In the genomic region with DNA sequence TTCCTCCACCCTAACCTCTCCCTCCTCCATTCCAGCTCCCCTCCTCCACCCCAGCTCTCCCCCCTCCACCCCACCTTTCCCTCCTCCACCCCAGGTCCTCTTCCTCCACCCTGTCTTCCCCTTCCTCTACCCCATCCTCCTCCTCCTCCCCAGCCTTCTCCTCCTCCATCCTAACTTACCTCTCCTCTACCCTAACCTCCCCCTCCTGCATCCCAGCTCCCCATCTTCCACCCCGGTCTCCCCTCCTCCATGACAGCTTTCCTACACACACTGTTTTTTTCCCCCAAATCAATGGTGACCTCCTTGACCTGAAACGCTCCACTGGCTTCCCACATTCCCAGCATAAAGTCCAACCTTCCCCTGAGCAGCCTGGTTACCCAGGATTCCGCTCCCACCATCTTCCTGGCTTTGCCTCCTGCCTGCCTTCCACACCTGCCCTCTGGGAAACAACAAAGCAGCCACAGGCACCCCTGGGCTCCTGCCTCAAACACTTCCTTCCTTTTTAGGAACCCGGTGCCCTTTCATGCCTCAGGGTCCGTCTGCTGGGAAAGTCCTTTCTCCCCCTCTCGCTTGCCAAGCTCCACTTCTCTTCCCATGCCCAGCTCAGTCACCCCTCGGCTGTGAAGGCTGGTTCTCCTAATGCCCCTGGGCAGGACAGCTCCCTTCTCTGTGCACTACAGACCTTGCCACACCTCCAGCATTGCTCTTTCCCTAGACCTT, we compare ENCODE assay signal across 21 cellular contexts. TPM values are rescaled to one million over a fixed set of nuclear protein-coding genes. Genes with fewer than 3 reads are reported as not detected.
DNase-seq lines count a peak whose midpoint lies in the region; ATAC-seq and TF ChIP-seq lines count a peak whose summit lies in the region.
"Had no signal": no experiment of that assay in that cellular context is flagged by ENCODE, and none has a peak within 500 bp of the region (broad histone marks: within the 10 kb centered on the region; RNA-seq: fewer than 3 reads in every experiment).

No MANE protein-coding gene starts in this region.

- H2BK120ac ChIP-seq in H9 (ENCODE audit: low read depth, low read length, poor library complexity, severe bottlenecking) = no peak overlapping the region
- H2BK120ac ChIP-seq in neuronal stem cell (ENCODE audit: low read depth, low read length) = no peak overlapping the region

- H3K14ac ChIP-seq in H9 (ENCODE audit: insufficient read depth, low read length) (peak overlapping the region; percentile 12; the same call in 1 of the 2 replicates), neuronal stem cell (ENCODE audit: low read length) (no peak overlapping the region)

- H3K79me1 ChIP-seq in H9 (ENCODE audit: insufficient read depth, low read depth, low read length, poor library complexity, severe bottlenecking) (no peaks in the 10 kb centered on the region), neuronal stem cell (ENCODE audit: low read depth, low read length) (no peaks in the 10 kb centered on the region)

- no peak overlapping the region for H3K18ac ChIP-seq in H9 (ENCODE audit: insufficient read length, low read depth, low read length)
- H3K18ac ChIP-seq in neuronal stem cell (ENCODE audit: low read length) = peak overlapping the region; percentile 33

- no peak overlapping the region for H2BK15ac ChIP-seq in H9 (ENCODE audit: low read depth, low read length)
- peak overlapping the region; percentile 88 for H2BK15ac ChIP-seq in neuronal stem cell (ENCODE audit: low read length)

- H4K5ac ChIP-seq in H9 (ENCODE audit: insufficient read length, low read depth, low read length) = peak overlapping the region; percentile 69

- no peaks in the 10 kb centered on the region for H3K9me3 ChIP-seq in H9 (ENCODE audit: control insufficient read depth, low read depth, low read length)
- no peaks in the 10 kb centered on the region for H3K9me3 ChIP-seq in neuronal stem cell (replicated peaks in 1 of 2; ENCODE audit: control insufficient read depth in 2 of 2, insufficient read depth in 1 of 2, low read depth in 1 of 2, low read length in 2 of 2)
- H3K9me3 ChIP-seq: mucosa of descending colon, pancreas, transverse colon had no signal

- H3K27me3 Mint-ChIP-seq in T-helper 1 cell treated with Interleukin-12 subunit alpha and Interleukin-12 subunit beta and Interleukin-4 antibody, amounts not matched to agents 30 μg/mL and 1 μg/mL, for 36 hours (ENCODE audit: low read depth) = peaks cover 29% of the 10 kb centered on the region
- H3K27me3 Mint-ChIP-seq in H9 (ENCODE audit: low read depth) = peaks cover 39% of the 10 kb centered on the region
- H3K27me3 Mint-ChIP-seq in activated T-helper 2 cell treated with anti-CD3 and anti-CD28 coated beads, Interferon-gamma antibody, Interleukin-2, Interleukin-4, amounts not matched to agents 10 μg/mL and 5 μg/mL and 100 μg/mL, durations not matched to agents 14 hours and 24 hours and 36 hours (ENCODE audit: low read depth) = no peaks in the 10 kb centered on the region

- no peak overlapping the region for H3K9ac ChIP-seq in H9 (ENCODE audit: extremely low read depth, insufficient read length, low read length)
- H3K9ac ChIP-seq in neuronal stem cell (ENCODE audit: low read depth, low read length, poor library complexity) = peak overlapping the region; percentile 7

- WGBS in H9 (ENCODE audit: extremely low coverage, insufficient read length, low lambda C conversion rate) = 100% methylated on average over 1 of the region's 7 CpGs
- no CpG with 5 or more reads among the region's 7 CpGs for WGBS in neuronal stem cell (ENCODE audit: extremely low coverage in 2 of 2, insufficient read length in 2 of 2, insufficient replicate concordance in 1 of 2), 2 donors

- H4K20me1 ChIP-seq in H9 (ENCODE audit: control insufficient read depth, insufficient read depth, insufficient read length) = no peaks in the 10 kb centered on the region

- H2BK5ac ChIP-seq in H9 (ENCODE audit: insufficient read length, low read length) (no peak overlapping the region), neuronal stem cell (ENCODE audit: low read length) (peak overlapping the region; percentile 82)

- H3K27ac ChIP-seq in H9 (ENCODE audit: insufficient read length, low read depth, low read length) = no peak overlapping the region
- H3K27ac ChIP-seq in neuronal stem cell (replicated peaks; ENCODE audit: low read length) = no peak overlapping the region
- H3K27ac ChIP-seq: pancreas, RWPE1, transverse colon had no signal

- H2BK12ac ChIP-seq in H9 (ENCODE audit: insufficient read length, low read depth, low read length) = no peak overlapping the region
- no peak overlapping the region for H2BK12ac ChIP-seq in neuronal stem cell (ENCODE audit: low read length)

- H3K4me2 ChIP-seq in H9 (ENCODE audit: insufficient read depth, insufficient read length, low read length) (no peak overlapping the region), neuronal stem cell (ENCODE audit: insufficient read depth, low read length, poor library complexity, severe bottlenecking) (no peak overlapping the region)
- H3K4me2 ChIP-seq: smooth muscle cell had no signal

- H2AK5ac ChIP-seq in H9 (ENCODE audit: insufficient read length, low read length) (no peak overlapping the region), neuronal stem cell (ENCODE audit: low read depth, low read length) (peak overlapping the region; percentile 51)

- H3K4ac ChIP-seq in H9 (ENCODE audit: low read depth, low read length) (no peak overlapping the region), neuronal stem cell (ENCODE audit: low read length) (no peak overlapping the region)

- peaks cover 31% of the 10 kb centered on the region for H3K4me1 Mint-ChIP-seq in T-helper 1 cell treated with Interleukin-12 subunit alpha and Interleukin-12 subunit beta and Interleukin-4 antibody, amounts not matched to agents 30 μg/mL and 1 μg/mL, for 36 hours (ENCODE audit: low read depth)
- peaks cover 23 to 25% of the 10 kb centered on the region in 2 experiments for H3K4me1 Mint-ChIP-seq in H9
- peaks cover 50% of the 10 kb centered on the region for H3K4me1 Mint-ChIP-seq in activated T-helper 2 cell treated with anti-CD3 and anti-CD28 coated beads, Interferon-gamma antibody, Interleukin-2, Interleukin-4, amounts not matched to agents 10 μg/mL and 5 μg/mL and 100 μg/mL, durations not matched to agents 14 hours and 24 hours and 36 hours (ENCODE audit: low read depth)

- peaks cover 4% of the 10 kb centered on the region for H3K23me2 ChIP-seq in H9 (ENCODE audit: insufficient read length, low read depth, low read length, poor library complexity, severe bottlenecking)

- H3K27me3 ChIP-seq in H9 (ENCODE audit: insufficient read depth, low read length) (peaks cover 4% of the 10 kb centered on the region; the same call in 1 of the 2 replicates), neuronal stem cell (ENCODE audit: control insufficient read depth in 3 of 3, insufficient read depth in 3 of 3, low read depth in 1 of 3, low read length in 3 of 3) (peaks cover 0 to 25% (median 6%) of the 10 kb centered on the region in 3 experiments)
- H3K27me3 ChIP-seq: pancreas had no signal

- H2AFZ ChIP-seq in H9 (ENCODE audit: low read length) (no peak overlapping the region), neuronal stem cell (ENCODE audit: low read length) (no peak overlapping the region)

- no peaks in the 10 kb centered on the region for H3K79me2 ChIP-seq in H9 (ENCODE audit: insufficient read depth, low read length)

- H3K4me3 ChIP-seq in neuronal stem cell (ENCODE audit: low read length in 2 of 2) = no peak overlapping the region
- H3K4me3 ChIP-seq: mucosa of descending colon, pancreas, smooth muscle cell, transverse colon had no signal

- peak overlapping the region; percentile 14 for H3K27ac Mint-ChIP-seq in T-helper 1 cell treated with Interleukin-12 subunit alpha and Interleukin-12 subunit beta and Interleukin-4 antibody, amounts not matched to agents 30 μg/mL and 1 μg/mL, for 36 hours
- no peak overlapping the region for H3K27ac Mint-ChIP-seq in H9
- H3K27ac Mint-ChIP-seq in activated T-helper 2 cell treated with anti-CD3 and anti-CD28 coated beads, Interferon-gamma antibody, Interleukin-2, Interleukin-4, amounts not matched to agents 10 μg/mL and 5 μg/mL and 100 μg/mL, durations not matched to agents 14 hours and 24 hours and 36 hours = peak overlapping the region; percentile 56
- H3K27ac Mint-ChIP-seq: CD14-positive monocyte, endodermal cell had no signal

- no peaks in the 10 kb centered on the region for H3K9me3 Mint-ChIP-seq in T-helper 1 cell treated with Interleukin-12 subunit alpha and Interleukin-12 subunit beta and Interleukin-4 antibody, amounts not matched to agents 30 μg/mL and 1 μg/mL, for 36 hours
- no peaks in the 10 kb centered on the region for H3K9me3 Mint-ChIP-seq in H9
- no peaks in the 10 kb centered on the region for H3K9me3 Mint-ChIP-seq in activated T-helper 2 cell treated with anti-CD3 and anti-CD28 coated beads, Interferon-gamma antibody, Interleukin-2, Interleukin-4, amounts not matched to agents 10 μg/mL and 5 μg/mL and 100 μg/mL, durations not matched to agents 14 hours and 24 hours and 36 hours
- H3K9me3 Mint-ChIP-seq: endodermal cell had no signal

- H3K23ac ChIP-seq in H9 (ENCODE audit: insufficient read length, low read depth, low read length) (no peak overlapping the region), neuronal stem cell (ENCODE audit: low read depth, low read length, poor library complexity) (no peak overlapping the region)

- H4K8ac ChIP-seq in H9 (replicated peaks; ENCODE audit: insufficient read length, low read depth, low read length) (no peak overlapping the region), neuronal stem cell (ENCODE audit: low read depth, low read length) (no peak overlapping the region)

- peaks cover 1% of the 10 kb centered on the region for H3K36me3 Mint-ChIP-seq in T-helper 1 cell treated with Interleukin-12 subunit alpha and Interleukin-12 subunit beta and Interleukin-4 antibody, amounts not matched to agents 30 μg/mL and 1 μg/mL, for 36 hours (ENCODE audit: low read depth)
- H3K36me3 Mint-ChIP-seq in H9 (ENCODE audit: insufficient read depth in 1 of 3, low read depth in 3 of 3) = no peaks in the 10 kb centered on the region; a peak in 1 of 7 replicates
- H3K36me3 Mint-ChIP-seq in activated T-helper 2 cell treated with anti-CD3 and anti-CD28 coated beads, Interferon-gamma antibody, Interleukin-2, Interleukin-4, amounts not matched to agents 10 μg/mL and 5 μg/mL and 100 μg/mL, durations not matched to agents 14 hours and 24 hours and 36 hours (ENCODE audit: low read depth) = peaks cover 7% of the 10 kb centered on the region
- H3K36me3 Mint-ChIP-seq: CD14-positive monocyte had no signal

- H4K91ac ChIP-seq in H9 (ENCODE audit: insufficient read length, low read depth, low read length) (no peak overlapping the region), neuronal stem cell (ENCODE audit: low read depth, low read length, poor library complexity) (no peak overlapping the region)

- intact Hi-C loops in activated T-helper 2 cell treated with anti-CD3 and anti-CD28 coated beads, Interferon-gamma antibody, Interleukin-2, Interleukin-4, amounts not matched to agents 10 μg/mL and 5 μg/mL and 100 μg/mL, durations not matched to agents 14 hours and 24 hours and 36 hours (cut with micrococcal nuclease) = loop anchor here (5.0 kb wide), 1 partner anchor 172 kb away; no protein-coding TSS in a partner anchor

- H3K4me3 Mint-ChIP-seq in T-helper 1 cell treated with Interleukin-12 subunit alpha and Interleukin-12 subunit beta and Interleukin-4 antibody, amounts not matched to agents 30 μg/mL and 1 μg/mL, for 36 hours = peak overlapping the region; percentile 55
- H3K4me3 Mint-ChIP-seq in H9 = peak overlapping the region in 1 of 2 experiments; percentile 12; a peak in 2 of 5 replicates
- H3K4me3 Mint-ChIP-seq in activated T-helper 2 cell treated with anti-CD3 and anti-CD28 coated beads, Interferon-gamma antibody, Interleukin-2, Interleukin-4, amounts not matched to agents 10 μg/mL and 5 μg/mL and 100 μg/mL, durations not matched to agents 14 hours and 24 hours and 36 hours (ENCODE audit: low read depth) = peak overlapping the region; percentile 92
- H3K4me3 Mint-ChIP-seq: endodermal cell had no signal

- H3K56ac ChIP-seq in H9 (ENCODE audit: insufficient read length, low read depth, low read length) = no peak overlapping the region

- DNase-seq in T-helper 1 cell (no peak), H9 (no peak), neuronal stem cell (ENCODE audit: low spot score) (no peak), NCI-H526 treated with DMSO at 0.1 percent for 48 hours (lab: John Stamatoyannopoulos, UW) (no peak), activated gamma-delta T cell treated with Interleukin-2 at 50 U/mL for 16 hours (no peak)
- no peak for DNase-seq in activated T-helper 2 cell treated with anti-CD3 and anti-CD28 coated beads, Interferon-gamma antibody, Interleukin-2, Interleukin-4, amounts not matched to agents 10 μg/mL and 5 μg/mL and 100 μg/mL, durations not matched to agents 14 hours and 24 hours and 36 hours (ENCODE audit: low spot score)
- DNase-seq: central memory CD4-positive, alpha-beta T cell; DMS79; endodermal cell; hippocampal formation; left cardiac atrium; mucosa of descending colon; NCI-H2107; NCI-H774; pancreas; transverse colon had no signal

- no peak overlapping the region for H2BK20ac ChIP-seq in H9 (ENCODE audit: low read depth, low read length, poor library complexity, severe bottlenecking)

- no peak for ATAC-seq in GM19455 (IDR thresholded peaks at IDR 0.05; ENCODE audit: unreplicated experiment)
- ATAC-seq: left cardiac atrium, mucosa of descending colon, pancreas had no signal

- peaks cover 6% of the 10 kb centered on the region for H3K4me1 ChIP-seq in H9 (ENCODE audit: insufficient read depth, low read length)
- H3K4me1 ChIP-seq in neuronal stem cell (ENCODE audit: control insufficient read depth in 2 of 2, insufficient read depth in 1 of 2, low read depth in 1 of 2, low read length in 2 of 2) = peaks cover 14 to 15% of the 10 kb centered on the region in 2 donors
- H3K4me1 ChIP-seq: pancreas had no signal

- no peaks in the 10 kb centered on the region for H3K36me3 ChIP-seq in neuronal stem cell (replicated peaks in 1 of 2; ENCODE audit: control insufficient read depth in 2 of 2, insufficient read depth in 2 of 2, low read length in 2 of 2)
- H3K36me3 ChIP-seq: pancreas, transverse colon had no signal

- no peak overlapping the region for H3T11ph ChIP-seq in H9 (ENCODE audit: low read length)

- TF ChIP-seq CTCF in H9 (conservative IDR thresholded peaks at IDR 0.05) = no peak

RNA-seq across cellular contexts. Expression of gene RGS9, which starts 2.0 kb away (rescaled TPM):
- 12.0 and 12.3 TPM in 2 replicates for total RNA-seq in H9 (2021)
- 16.1 and 16.3 TPM in 2 replicates for total RNA-seq in activated T-helper 2 cell treated with anti-CD3 and anti-CD28 coated beads, Interferon-gamma antibody, Interleukin-2, Interleukin-4, amounts not matched to agents 10 μg/mL and 5 μg/mL and 100 μg/mL, durations not matched to agents 14 hours and 24 hours and 36 hours
- polyA plus RNA-seq in neuronal stem cell (2013, experiment 1 of 2) = 8.1 TPM
- 7.6 TPM for polyA plus RNA-seq in neuronal stem cell (2013, experiment 2 of 2)
- polyA plus RNA-seq: CD14-positive monocyte had no signal

Comparison
In these comparisons a context has a peak if more than half of its experiments do, and no peak if none do; other contexts are left out.
1. H3K27ac Mint-ChIP-seq: peak in T-helper 1 cell treated with Interleukin-12 subunit alpha and Interleukin-12 subunit beta and Interleukin-4 antibody, amounts not matched to agents 30 μg/mL and 1 μg/mL, for 36 hours (single experiment) and activated T-helper 2 cell treated with anti-CD3 and anti-CD28 coated beads, Interferon-gamma antibody, Interleukin-2, Interleukin-4, amounts not matched to agents 10 μg/mL and 5 μg/mL and 100 μg/mL, durations not matched to agents 14 hours and 24 hours and 36 hours (single experiment); none in H9 (0 of 3).